In the genomic region with DNA sequence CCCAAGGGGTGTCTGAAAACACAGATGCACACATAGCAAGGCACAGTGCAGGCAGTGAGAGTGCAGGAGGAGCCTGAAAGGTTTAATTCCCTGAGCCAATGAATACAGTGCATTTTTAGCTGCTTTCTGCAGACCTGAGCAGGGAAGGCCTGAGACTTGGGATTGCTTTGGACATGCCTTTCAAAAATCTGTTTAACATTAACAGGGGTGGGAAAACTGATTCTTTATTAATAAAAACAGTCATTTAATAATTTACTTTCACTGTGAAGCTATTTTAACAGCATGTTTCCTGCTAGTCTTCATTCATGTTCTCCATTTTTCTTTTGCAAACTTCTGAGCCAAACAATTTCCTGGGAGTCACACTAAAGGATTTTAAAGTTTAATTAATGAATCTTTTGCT, we compare ENCODE assay signal across 29 cellular contexts.
"Had no signal": no experiment of that assay in that cellular context is flagged by ENCODE, and none has a peak within 500 bp of the region (broad histone marks: within the 10 kb centered on the region; RNA-seq: fewer than 3 reads in every experiment).

No MANE protein-coding gene starts in this region.

- H3K27me3 ChIP-seq: heart right ventricle, hepatocyte, left lung, sigmoid colon, spleen, suprapubic skin, tibial artery, upper lobe of right lung had no signal

- H3K4me1 Mint-ChIP-seq: mesothelial cell of epicardium; naive B cell; natural killer cell; stimulated activated effector memory CD8-positive, alpha-beta T cell treated with anti-CD3 and anti-CD28 coated beads, Interleukin-12 subunit alpha, Interleukin-12 subunit beta, amount 100 ng/mL, for 72 hours had no signal

- DNase-seq: heart right ventricle; islet precursor cell; kidney glomerular epithelial cell; left colon; left lung; lower lobe of right lung; mammary epithelial cell; mesendoderm; naive B cell; natural killer cell; nucleus accumbens; retina; right cardiac atrium; sigmoid colon; small intestine; spleen; stimulated activated CD4-positive, alpha-beta T cell treated with anti-CD3 and anti-CD28 coated beads, Interleukin-4, amount 100 ng/mL, for 24 hours; stimulated activated naive CD4-positive, alpha-beta T cell; tibial artery; trophoblast cell; upper lobe of right lung had no signal

- H3K9me3 Mint-ChIP-seq: mesothelial cell of epicardium; natural killer cell; neural crest cell; stimulated activated effector memory CD8-positive, alpha-beta T cell treated with anti-CD3 and anti-CD28 coated beads, Interleukin-12 subunit alpha, Interleukin-12 subunit beta, amount 100 ng/mL, for 72 hours; stimulated activated naive CD8-positive, alpha-beta T cell treated with anti-CD3 and anti-CD28 coated beads, Interleukin-15, Interleukin-2, amounts not matched to agents 100 ng/mL and 50 ng/mL, for 24 hours had no signal

- H3K4me3 Mint-ChIP-seq: mesothelial cell of epicardium; naive B cell; natural killer cell; neural crest cell; stimulated activated effector memory CD8-positive, alpha-beta T cell treated with anti-CD3 and anti-CD28 coated beads, Interleukin-12 subunit alpha, Interleukin-12 subunit beta, amount 100 ng/mL, for 72 hours; stimulated activated naive CD8-positive, alpha-beta T cell treated with anti-CD3 and anti-CD28 coated beads, Interleukin-15, Interleukin-2, amounts not matched to agents 100 ng/mL and 50 ng/mL, for 24 hours had no signal

- ATAC-seq: heart right ventricle; left colon; left lung; lower lobe of right lung; natural killer cell; right cardiac atrium; stimulated activated effector memory CD8-positive, alpha-beta T cell treated with anti-CD3 and anti-CD28 coated beads, Interleukin-12 subunit alpha, Interleukin-12 subunit beta, amount 100 ng/mL, for 72 hours; upper lobe of right lung had no signal

- H3K36me3 Mint-ChIP-seq: mesothelial cell of epicardium; naive B cell; natural killer cell; stimulated activated effector memory CD8-positive, alpha-beta T cell treated with anti-CD3 and anti-CD28 coated beads, Interleukin-12 subunit alpha, Interleukin-12 subunit beta, amount 100 ng/mL, for 72 hours had no signal

- H3K4me3 ChIP-seq: heart right ventricle, hepatocyte, left lung, lower lobe of right lung, sigmoid colon, spleen, suprapubic skin, thoracic aorta, tibial artery, upper lobe of right lung had no signal

- H3K27ac Mint-ChIP-seq: mesothelial cell of epicardium; naive B cell; natural killer cell; stimulated activated effector memory CD8-positive, alpha-beta T cell treated with anti-CD3 and anti-CD28 coated beads, Interleukin-12 subunit alpha, Interleukin-12 subunit beta, amount 100 ng/mL, for 72 hours; stimulated activated naive CD8-positive, alpha-beta T cell treated with anti-CD3 and anti-CD28 coated beads, Interleukin-15, Interleukin-2, amounts not matched to agents 100 ng/mL and 50 ng/mL, for 24 hours had no signal

- H3K36me3 ChIP-seq: heart right ventricle, left lung, lower lobe of right lung, sigmoid colon, spleen, suprapubic skin, thoracic aorta, tibial artery, upper lobe of right lung had no signal

- H3K9me3 ChIP-seq: heart right ventricle, left lung, lower lobe of right lung, sigmoid colon, spleen, suprapubic skin, thoracic aorta, tibial artery, upper lobe of right lung had no signal

- H3K27me3 Mint-ChIP-seq: naive B cell; stimulated activated naive CD8-positive, alpha-beta T cell treated with anti-CD3 and anti-CD28 coated beads, Interleukin-15, Interleukin-2, amounts not matched to agents 100 ng/mL and 50 ng/mL, for 24 hours had no signal

- H3K27ac ChIP-seq: heart right ventricle, hepatocyte, left lung, lower lobe of right lung, parathyroid adenoma, sigmoid colon, spleen, suprapubic skin, thoracic aorta, tibial artery, upper lobe of right lung had no signal

- H3K4me1 ChIP-seq: heart right ventricle, left lung, lower lobe of right lung, parathyroid adenoma, sigmoid colon, spleen, suprapubic skin, tibial artery, upper lobe of right lung had no signal
